ENCODE assay signal across 18 cellular contexts in the genomic region with DNA sequence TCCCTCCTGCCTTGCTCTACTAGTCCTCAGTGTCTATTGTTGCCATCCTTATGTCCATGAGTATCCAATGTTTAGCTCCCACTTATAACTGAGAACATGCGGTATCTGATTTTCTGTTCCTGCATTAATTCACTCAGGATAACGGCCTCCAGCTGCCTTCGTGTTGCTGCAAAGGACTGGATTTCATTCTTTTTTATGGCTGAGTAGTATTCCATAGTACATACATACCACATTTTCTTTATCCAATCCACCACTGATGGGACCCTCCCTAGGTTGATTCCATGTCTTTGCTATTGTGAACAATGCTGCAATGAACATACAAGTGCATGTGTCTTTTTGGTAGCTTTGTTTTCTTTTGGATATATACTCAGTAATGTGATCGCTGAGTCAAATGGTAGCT. TPM values are rescaled to one million over a fixed set of nuclear protein-coding genes. Genes with fewer than 3 reads are reported as not detected.
DNase-seq lines count a peak whose midpoint lies in the region; ATAC-seq, FAIRE-seq and TF ChIP-seq lines count a peak whose summit lies in the region.
"Had no signal": no experiment of that assay in that cellular context is flagged by ENCODE, and none has a peak within 500 bp of the region (broad histone marks: within the 10 kb centered on the region; RNA-seq: fewer than 3 reads in every experiment).

No MANE protein-coding gene starts in this region.

- H3K27me3 Mint-ChIP-seq in activated CD4-positive, alpha-beta T cell treated with anti-CD3 and anti-CD28 coated beads, Interleukin-2, amount 10 ng/mL, durations not matched to agents 24 days and 14 days: no peaks in the 10 kb centered on the region
- no peaks in the 10 kb centered on the region for H3K27me3 Mint-ChIP-seq in activated naive CD8-positive, alpha-beta T cell
- H3K27me3 Mint-ChIP-seq in activated naive CD8-positive, alpha-beta T cell treated with anti-CD3 and anti-CD28 coated beads, Interleukin-2, amount 50 U/mL, for 24 hours: no peaks in the 10 kb centered on the region
- H3K27me3 Mint-ChIP-seq in activated naive CD8-positive, alpha-beta T cell treated with anti-CD3 and anti-CD28 coated beads for 36 hours: no peaks in the 10 kb centered on the region
- H3K27me3 Mint-ChIP-seq: CD4-positive, CD25-positive, alpha-beta regulatory T cell had no signal

- H3K9me3 Mint-ChIP-seq in activated CD4-positive, alpha-beta T cell treated with anti-CD3 and anti-CD28 coated beads, Interleukin-2, amount 10 ng/mL, durations not matched to agents 24 days and 14 days: no peaks in the 10 kb centered on the region
- H3K9me3 Mint-ChIP-seq in activated naive CD8-positive, alpha-beta T cell (ENCODE audit: low read depth): no peaks in the 10 kb centered on the region
- no peaks in the 10 kb centered on the region for H3K9me3 Mint-ChIP-seq in activated naive CD8-positive, alpha-beta T cell treated with anti-CD3 and anti-CD28 coated beads, Interleukin-2, amount 50 U/mL, for 24 hours
- peaks cover 5% of the 10 kb centered on the region for H3K9me3 Mint-ChIP-seq in activated naive CD8-positive, alpha-beta T cell treated with anti-CD3 and anti-CD28 coated beads for 36 hours
- H3K9me3 Mint-ChIP-seq: CD4-positive, CD25-positive, alpha-beta regulatory T cell; HFFc6 had no signal

- ATAC-seq in activated naive CD8-positive, alpha-beta T cell treated with anti-CD3 and anti-CD28 coated beads, Interleukin-2, amount 50 U/mL, for 24 hours: no peak
- no peak for ATAC-seq in HG02938 (IDR thresholded peaks at IDR 0.05; ENCODE audit: unreplicated experiment)

- no peak overlapping the region for H3K27ac ChIP-seq in kidney (ENCODE audit: low read depth in 2 of 2, low read length in 2 of 2)

- H3K9ac ChIP-seq in kidney (ENCODE audit: low read length in 2 of 2): no peak overlapping the region
- H3K9ac ChIP-seq: KMS-11 had no signal

- no peak for DNase-seq in activated CD4-positive, alpha-beta T cell treated with anti-CD3 and anti-CD28 coated beads, Interleukin-2, amount 10 ng/mL, durations not matched to agents 24 days and 14 days
- DNase-seq in activated CD4-positive, alpha-beta T cell treated with anti-CD3 and anti-CD28 coated beads, Interleukin-2, amount 50 U/mL, for 48 hours: no peak
- no peak for DNase-seq in activated naive CD8-positive, alpha-beta T cell treated with anti-CD3 and anti-CD28 coated beads, Interleukin-2, amount 50 U/mL, for 24 hours
- DNase-seq in activated naive CD8-positive, alpha-beta T cell treated with anti-CD3 and anti-CD28 coated beads for 36 hours: no peak
- no peak for DNase-seq in kidney
- DNase-seq: BE2C; CD4-positive, CD25-positive, alpha-beta regulatory T cell; HFFc6; NCI-H1417 treated with DMSO at 0.1 percent for 48 hours; NCI-H187 treated with DMSO at 0.1 percent for 48 hours; NCI-H2227 treated with DMSO at 0.1 percent for 48 hours; NCI-H510A treated with DMSO at 0.1 percent for 48 hours; NCI-H774 had no signal

- peaks cover 33% of the 10 kb centered on the region for H3K4me1 Mint-ChIP-seq in activated CD4-positive, alpha-beta T cell treated with anti-CD3 and anti-CD28 coated beads, Interleukin-2, amount 10 ng/mL, durations not matched to agents 24 days and 14 days
- peaks cover 44% of the 10 kb centered on the region for H3K4me1 Mint-ChIP-seq in activated naive CD8-positive, alpha-beta T cell (ENCODE audit: low read depth)
- H3K4me1 Mint-ChIP-seq in activated naive CD8-positive, alpha-beta T cell treated with anti-CD3 and anti-CD28 coated beads, Interleukin-2, amount 50 U/mL, for 24 hours: peaks cover 40% of the 10 kb centered on the region
- peaks cover 28% of the 10 kb centered on the region for H3K4me1 Mint-ChIP-seq in activated naive CD8-positive, alpha-beta T cell treated with anti-CD3 and anti-CD28 coated beads for 36 hours

- no peaks in the 10 kb centered on the region for H3K4me1 ChIP-seq in kidney (ENCODE audit: control insufficient read depth in 1 of 2, insufficient read depth in 1 of 2, low read depth in 1 of 2, low read length in 2 of 2)
- H3K4me1 ChIP-seq: BE2C had no signal

- intact Hi-C loops in activated CD4-positive, alpha-beta T cell treated with anti-CD3 and anti-CD28 coated beads, Interleukin-2, amount 10 ng/mL, durations not matched to agents 24 days and 14 days (cut with micrococcal nuclease): loop anchor here (2.0 kb wide), 2 partner anchors 50 to 112 kb away; a partner anchor contains a TSS
- intact Hi-C loops in kidney (cut with DNase I): no loop called here

- no peak overlapping the region for H3K4me3 Mint-ChIP-seq in activated CD4-positive, alpha-beta T cell treated with anti-CD3 and anti-CD28 coated beads, Interleukin-2, amount 10 ng/mL, durations not matched to agents 24 days and 14 days
- no peak overlapping the region for H3K4me3 Mint-ChIP-seq in activated naive CD8-positive, alpha-beta T cell
- no peak overlapping the region for H3K4me3 Mint-ChIP-seq in activated naive CD8-positive, alpha-beta T cell treated with anti-CD3 and anti-CD28 coated beads, Interleukin-2, amount 50 U/mL, for 24 hours
- no peak overlapping the region for H3K4me3 Mint-ChIP-seq in activated naive CD8-positive, alpha-beta T cell treated with anti-CD3 and anti-CD28 coated beads for 36 hours
- H3K4me3 Mint-ChIP-seq: HFFc6 had no signal

- no peak overlapping the region for H3K4me3 ChIP-seq in kidney (ENCODE audit: low read length in 2 of 2)

- H3K36me3 Mint-ChIP-seq in activated CD4-positive, alpha-beta T cell treated with anti-CD3 and anti-CD28 coated beads, Interleukin-2, amount 10 ng/mL, durations not matched to agents 24 days and 14 days (ENCODE audit: low read depth): peaks cover 38% of the 10 kb centered on the region
- peaks cover 14% of the 10 kb centered on the region for H3K36me3 Mint-ChIP-seq in activated naive CD8-positive, alpha-beta T cell
- H3K36me3 Mint-ChIP-seq in activated naive CD8-positive, alpha-beta T cell treated with anti-CD3 and anti-CD28 coated beads, Interleukin-2, amount 50 U/mL, for 24 hours (ENCODE audit: low read depth): peaks cover 24% of the 10 kb centered on the region
- peaks cover 30% of the 10 kb centered on the region for H3K36me3 Mint-ChIP-seq in activated naive CD8-positive, alpha-beta T cell treated with anti-CD3 and anti-CD28 coated beads for 36 hours

- peaks cover 4 to 6% of the 10 kb centered on the region in 2 donors for H3K36me3 ChIP-seq in kidney (ENCODE audit: control insufficient read depth in 1 of 2, insufficient read depth in 2 of 2, low read length in 2 of 2)

- TF ChIP-seq CTCF in kidney (IDR thresholded peaks at IDR 0.05; ENCODE audit: borderline replicate concordance, extremely low read depth, insufficient read depth): no peak

- no peaks in the 10 kb centered on the region for H3K9me3 ChIP-seq in kidney (ENCODE audit: control insufficient read depth in 1 of 2, low read length in 2 of 2)
- H3K9me3 ChIP-seq: BE2C had no signal

- no peak for FAIRE-seq in kidney (lab: Jason Lieb, UNC)
- FAIRE-seq: A204.1, H54 had no signal

- H3K27ac Mint-ChIP-seq in activated CD4-positive, alpha-beta T cell treated with anti-CD3 and anti-CD28 coated beads, Interleukin-2, amount 10 ng/mL, durations not matched to agents 24 days and 14 days: peak overlapping the region; percentile 79
- H3K27ac Mint-ChIP-seq in activated naive CD8-positive, alpha-beta T cell: peak overlapping the region; percentile 88
- H3K27ac Mint-ChIP-seq in activated naive CD8-positive, alpha-beta T cell treated with anti-CD3 and anti-CD28 coated beads, Interleukin-2, amount 50 U/mL, for 24 hours: no peak overlapping the region
- H3K27ac Mint-ChIP-seq in activated naive CD8-positive, alpha-beta T cell treated with anti-CD3 and anti-CD28 coated beads for 36 hours: peak overlapping the region; percentile 86

RNA-seq across cellular contexts. Expression of a gene that starts 50.4 kb away (rescaled TPM):
- 15.8 and 17.5 TPM in 2 replicates for total RNA-seq in activated CD4-positive, alpha-beta T cell treated with anti-CD3 and anti-CD28 coated beads, Interleukin-2, amount 10 ng/mL, durations not matched to agents 24 days and 14 days
- 10 to 100 TPM; 14.9 to 15.7 TPM for total RNA-seq in activated naive CD8-positive, alpha-beta T cell treated with anti-CD3 and anti-CD28 coated beads for 36 hours
- total RNA-seq in kidney: 31.1 TPM
- polyA plus RNA-seq in kidney (ENCODE audit: insufficient read depth, low read depth, low replicate concordance): 2.9 TPM
